ENCODE assay signal across 28 cellular contexts in the genomic region with DNA sequence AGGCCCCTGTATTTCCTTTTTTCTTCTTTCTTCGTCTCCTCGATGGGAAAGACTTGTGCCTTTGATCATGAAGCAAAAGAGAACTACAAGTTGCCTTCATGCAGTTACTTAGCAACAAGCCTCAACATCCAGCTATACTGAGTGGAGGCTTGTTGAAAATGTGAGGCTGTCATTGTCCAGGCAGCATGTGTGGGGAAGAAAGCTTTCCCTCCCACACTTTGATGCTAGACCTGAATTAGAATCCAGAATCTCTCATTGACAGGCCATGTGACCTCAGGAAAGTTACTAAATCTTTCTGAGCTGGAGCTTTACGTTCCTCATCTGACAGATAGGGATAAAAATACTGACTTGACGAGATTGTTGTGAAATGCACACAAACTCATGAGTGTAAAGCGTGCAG. TPM values are rescaled to one million over a fixed set of nuclear protein-coding genes. Genes with fewer than 3 reads are reported as not detected.
"Had no signal": no experiment of that assay in that cellular context is flagged by ENCODE, and none has a peak within 500 bp of the region (broad histone marks: within the 10 kb centered on the region; RNA-seq: fewer than 3 reads in every experiment).

No MANE protein-coding gene starts in this region.

- H3K27ac Mint-ChIP-seq: activated CD4-positive, alpha-beta memory T cell treated with anti-CD3 and anti-CD28 coated beads, Interleukin-2, amount 10 ng/mL, durations not matched to agents 7 days and 5 days; activated CD4-positive, alpha-beta T cell treated with anti-CD3 and anti-CD28 coated beads for 36 hours; activated naive CD4-positive, alpha-beta T cell treated with anti-CD3 and anti-CD28 coated beads, Interleukin-2, amount 50 U/mL, for 24 hours had no signal

- H3K4me3 Mint-ChIP-seq: activated CD4-positive, alpha-beta memory T cell treated with anti-CD3 and anti-CD28 coated beads, Interleukin-2, amount 10 ng/mL, durations not matched to agents 7 days and 5 days; activated CD4-positive, alpha-beta T cell treated with anti-CD3 and anti-CD28 coated beads for 36 hours; activated naive CD4-positive, alpha-beta T cell treated with anti-CD3 and anti-CD28 coated beads, Interleukin-2, amount 50 U/mL, for 24 hours; brain; IgD-negative memory B cell had no signal

- DNase-seq: activated CD4-positive, alpha-beta memory T cell treated with anti-CD3 and anti-CD28 coated beads, Interleukin-2, amount 10 ng/mL, durations not matched to agents 7 days and 5 days; activated CD4-positive, alpha-beta T cell treated with anti-CD3 and anti-CD28 coated beads for 36 hours; activated CD4-positive, alpha-beta T cell treated with anti-CD3 and anti-CD28 coated beads, Interleukin-2, amount 50 U/mL, for 1 hour; activated effector memory CD4-positive, alpha-beta T cell treated with Interleukin-2 at 50 U/mL for 16 hours; activated naive CD4-positive, alpha-beta T cell; activated T-cell treated with anti-CD3 and anti-CD28 coated beads for 4 hours; amniotic stem cell; NCI-H1092; NCI-H1417; NCI-H1930; NCI-H2171; NCI-H2227 treated with DMSO at 0.1 percent for 48 hours; NCI-H446 treated with DMSO at 0.1 percent for 48 hours; NCI-H524 treated with DMSO at 0.1 percent for 48 hours; NK-92 treated with Interleukin-12 subunit alpha and Interleukin-12 subunit beta, amount 100 ng/mL, for 24 hours; OCI-M1; Right ventricle myocardium superior; SJCRH30; SK-N-SH; T-helper 1 cell; WERI-Rb-1 had no signal

- H3K9me3 Mint-ChIP-seq: activated CD4-positive, alpha-beta memory T cell treated with anti-CD3 and anti-CD28 coated beads, Interleukin-2, amount 10 ng/mL, durations not matched to agents 7 days and 5 days; activated naive CD4-positive, alpha-beta T cell treated with anti-CD3 and anti-CD28 coated beads, Interleukin-2, amount 50 U/mL, for 24 hours; brain; IgD-negative memory B cell had no signal

- ATAC-seq: activated CD4-positive, alpha-beta T cell treated with anti-CD3 and anti-CD28 coated beads for 36 hours; Panc1 had no signal

- H3K27ac ChIP-seq: KMS-11, RWPE1, SJCRH30, WERI-Rb-1 had no signal

- H3K4me1 Mint-ChIP-seq: activated CD4-positive, alpha-beta T cell treated with anti-CD3 and anti-CD28 coated beads for 36 hours had no signal

- H3K27me3 Mint-ChIP-seq: activated CD4-positive, alpha-beta memory T cell treated with anti-CD3 and anti-CD28 coated beads, Interleukin-2, amount 10 ng/mL, durations not matched to agents 7 days and 5 days; activated CD4-positive, alpha-beta T cell treated with anti-CD3 and anti-CD28 coated beads for 36 hours; activated naive CD4-positive, alpha-beta T cell treated with anti-CD3 and anti-CD28 coated beads, Interleukin-2, amount 50 U/mL, for 24 hours; brain; IgD-negative memory B cell had no signal

RNA-seq across cellular contexts. Expression of a gene that starts 35.3 kb away (rescaled TPM):
- total RNA-seq: MCF 10A, Right ventricle myocardium superior, SJCRH30 had no signal
